9 cellular contexts compared by ENCODE assay signal in the genomic region with DNA sequence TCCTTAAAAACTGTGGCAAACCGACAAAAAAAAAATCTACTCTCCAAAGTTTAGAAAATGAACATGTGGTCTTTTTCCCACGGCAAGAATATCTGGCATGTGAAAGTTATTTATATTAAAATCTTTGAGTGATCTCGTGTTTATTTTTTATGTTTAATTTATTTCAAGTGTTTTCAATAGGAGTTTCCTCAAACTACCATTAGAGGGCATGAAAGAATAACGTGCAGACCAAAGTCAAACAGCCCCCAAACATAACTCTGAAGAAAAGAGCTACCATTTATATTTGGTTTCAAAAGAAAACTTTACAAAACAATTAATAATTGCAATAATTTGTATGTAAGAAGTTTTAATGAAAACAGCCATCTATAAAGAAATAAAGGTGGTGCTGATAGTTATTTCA.
DNase-seq lines count a peak whose midpoint lies in the region; ATAC-seq, FAIRE-seq and TF ChIP-seq lines count a peak whose summit lies in the region.
"Had no signal": no experiment of that assay in that cellular context is flagged by ENCODE, and none has a peak within 500 bp of the region (broad histone marks: within the 10 kb centered on the region; RNA-seq: fewer than 3 reads in every experiment).

No MANE protein-coding gene starts in this region.

- no peaks in the 10 kb centered on the region for H3K79me2 ChIP-seq in GM12878 (ENCODE audit: control insufficient read depth, insufficient read depth, low read length)

- no peak overlapping the region for H3K9ac ChIP-seq in GM12878 (ENCODE audit: control insufficient read depth, insufficient read depth, low read length)

- H3K4me3 ChIP-seq in GM12878, result no peak overlapping the region

- intact Hi-C loops in GM12878 (cut with micrococcal nuclease; ENCODE audit: unreplicated experiment), result no loop called here

- DNase-seq in D721Med (ENCODE audit: insufficient read length, low spot score) (no peak), KBM-7 (peak; percentile 9), GM12878 (ENCODE audit: low read depth, low spot score) (no peak), medulla oblongata (ENCODE audit: extremely low spot score) (peak; percentile 40), activated gamma-delta T cell (lab: John Stamatoyannopoulos, UW) (no peak), NCI-H2227 treated with DMSO at 0.1 percent for 48 hours (lab: John Stamatoyannopoulos, UW) (no peak)
- DNase-seq in stimulated activated CD4-positive, alpha-beta T cell treated with anti-CD3 and anti-CD28 coated beads, Interleukin-12 subunit alpha, Interleukin-12 subunit beta, amount 100 ng/mL, for 4 hours, result no peak
- DNase-seq in stimulated activated CD4-positive, alpha-beta T cell treated with anti-CD3 and anti-CD28 coated beads, Interleukin-2, amount 100 ng/mL, for 48 hours, result no peak
- DNase-seq: activated CD4-positive, alpha-beta T cell treated with anti-CD3 and anti-CD28 coated beads, Interleukin-2, amount 50 U/mL, for 4 hours had no signal

- no peak for TF ChIP-seq EP300 in GM12878 (IDR thresholded peaks at IDR 0.05; ENCODE audit: borderline replicate concordance in 1 of 2, control insufficient read depth in 1 of 2, low read depth in 2 of 2, low read length in 2 of 2)

- H4K20me1 ChIP-seq in GM12878 (ENCODE audit: control insufficient read depth, insufficient read depth), result no peaks in the 10 kb centered on the region

- SMC1A ChIA-PET in GM12878 (lab: Charles Lee; ENCODE audit: uncharacterized antibody, unreplicated experiment), result no interaction called here

- no peak overlapping the region for H2AFZ ChIP-seq in GM12878 (ENCODE audit: control insufficient read depth, low read depth, low read length)

- FAIRE-seq in D721Med (lab: Jason Lieb, UNC), result no peak
- FAIRE-seq in GM12878 (lab: Jason Lieb, UNC), result no peak

- TF ChIP-seq CTCF in D721Med (IDR thresholded peaks at IDR 0.05; ENCODE audit: insufficient read depth, missing control alignments), result peak; percentile 46
- TF ChIP-seq CTCF in GM12878 (IDR thresholded peaks at IDR 0.05 in 2 of 3, conservative IDR thresholded peaks at IDR 0.05 in 1 of 3; ENCODE audit: control insufficient read depth in 2 of 3, extremely low read depth in 1 of 3, insufficient read depth in 1 of 3, low read depth in 3 of 3, low read length in 3 of 3), result peak in 2 of 3 experiments; percentile 7 to 18; a peak in 2 of 6 replicates

- CTCF ChIA-PET in GM12878 (lab: Yijun Ruan, JAX), result interaction anchor here (0.6 to 2.1 kb wide), 9 partner anchors 9 to 1486 kb away, joined by 3 to 8 read pairs (median 3); no protein-coding TSS in a partner anchor

- no peaks in the 10 kb centered on the region for H3K4me1 ChIP-seq in GM12878 (ENCODE audit: control insufficient read depth, insufficient read depth, low read length)

- H3K27ac ChIP-seq in GM12878 (ENCODE audit: control insufficient read depth, insufficient read depth), result no peak overlapping the region

- ATAC-seq in GM12878, result no peak

- no peaks in the 10 kb centered on the region for H3K9me3 ChIP-seq in GM12878 (replicated peaks; ENCODE audit: control insufficient read depth, insufficient read depth, low read length)

- POLR2A ChIA-PET in GM12878 (lab: Charles Lee), result no interaction called here

- no peaks in the 10 kb centered on the region for H3K36me3 ChIP-seq in GM12878 (ENCODE audit: control insufficient read depth in 2 of 2, insufficient read depth in 2 of 2, low read length in 1 of 2)

- in situ Hi-C loops in KBM-7 (cut with MboI; ENCODE audit: low pct_unique_long_range_greater_than_20kb, low sequenced_read_pairs), result no loop called here
- in situ Hi-C loops in GM12878 (cut with MboI), result no loop called here

- BruUV-seq in GM12878 (replicated peaks; lab: Mats Ljungman, UMichigan), result no TSS peak

- no peaks in the 10 kb centered on the region for H3K27me3 ChIP-seq in GM12878 (replicated peaks in 1 of 2; ENCODE audit: control insufficient read depth in 2 of 2, insufficient read depth in 2 of 2, low read length in 1 of 2)

- 5% methylated on average over 4 of the region's 4 CpGs for WGBS in GM12878 (ENCODE audit: insufficient coverage, insufficient replicate concordance, low lambda C conversion rate, missing lambda C conversion rate)

- TF ChIP-seq RAD21 in GM12878 (IDR thresholded peaks at IDR 0.05; ENCODE audit: insufficient read depth, low read depth, low read length), result peak; percentile 44; the same call in 1 of the 2 replicates

- TF ChIP-seq POLR2A in GM12878 (IDR thresholded peaks at IDR 0.05; ENCODE audit: low read depth, low read length), result no peak

- H3K4me2 ChIP-seq in GM12878 (ENCODE audit: control insufficient read depth, insufficient read depth), result no peak overlapping the region

- RAD21 ChIA-PET in GM12878 (lab: Charles Lee; ENCODE audit: unreplicated experiment), result interaction anchor here (0.5 to 1.4 kb wide), 3 partner anchors 37 to 969 kb away, joined by 3 to 5 read pairs (median 4); no protein-coding TSS in a partner anchor

TF ChIP-seq in GM12878, 131 proteins besides CTCF, POLR2A, EP300 and RAD21:
- no peak for TF ChIP-seq SUPT20H (IDR thresholded peaks at IDR 0.05; ENCODE audit: borderline replicate concordance, control insufficient read depth, low read depth, low read length)
- no peak for TF ChIP-seq LARP7 (IDR thresholded peaks at IDR 0.05)
- no peak for TF ChIP-seq ZNF274 (IDR thresholded peaks at IDR 0.05; ENCODE audit: insufficient read depth, insufficient read length)
- no peak for TF ChIP-seq POLR2AphosphoS5 (IDR thresholded peaks at IDR 0.05; ENCODE audit: low read length)
- TF ChIP-seq ATF7 (IDR thresholded peaks at IDR 0.05; ENCODE audit: low read depth), result no peak
- no peak for TF ChIP-seq TAF1 (IDR thresholded peaks at IDR 0.05; ENCODE audit: borderline replicate concordance, low read depth, low read length)
- peak; percentile 4; the same call in 1 of the 2 replicates for TF ChIP-seq SMC3 (IDR thresholded peaks at IDR 0.05; ENCODE audit: borderline replicate concordance, low read length)
- TF ChIP-seq SMARCA5 (IDR thresholded peaks at IDR 0.05), result no peak
TF ChIP-seq in GM12878: peak in this region for 1.

Comparison
In these comparisons a context has a peak if more than half of its experiments do, and no peak if none do; other contexts are left out.
1. DNase-seq: peak in KBM-7 (single experiment) and medulla oblongata (single experiment); none in D721Med (single experiment), GM12878 (single experiment), stimulated activated CD4-positive, alpha-beta T cell treated with anti-CD3 and anti-CD28 coated beads, Interleukin-12 subunit alpha, Interleukin-12 subunit beta, amount 100 ng/mL, for 4 hours (single experiment), activated gamma-delta T cell (single experiment), NCI-H2227 treated with DMSO at 0.1 percent for 48 hours (single experiment) and stimulated activated CD4-positive, alpha-beta T cell treated with anti-CD3 and anti-CD28 coated beads, Interleukin-2, amount 100 ng/mL, for 48 hours (0 of 2).